In the genomic region with DNA sequence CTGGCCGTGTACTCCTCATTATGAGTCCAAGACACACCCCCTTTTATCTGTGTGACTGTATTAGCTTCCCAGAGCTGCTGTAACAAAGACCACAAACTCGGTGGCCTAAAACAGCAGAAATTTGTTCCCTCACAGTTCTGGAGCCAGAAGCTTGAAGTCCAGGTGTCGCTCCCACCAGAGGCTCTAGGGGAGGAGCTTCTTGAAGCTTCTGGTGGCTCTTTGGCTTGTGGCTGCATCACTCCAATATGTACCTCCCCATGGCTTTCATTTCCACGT, we compare ENCODE assay signal across 20 cellular contexts. TPM values are rescaled to one million over a fixed set of nuclear protein-coding genes. Genes with fewer than 3 reads are reported as not detected.
DNase-seq lines count a peak whose midpoint lies in the region; ATAC-seq and TF ChIP-seq lines count a peak whose summit lies in the region.
"Had no signal": no experiment of that assay in that cellular context is flagged by ENCODE, and none has a peak within 500 bp of the region (broad histone marks: within the 10 kb centered on the region; RNA-seq: fewer than 3 reads in every experiment).

No MANE protein-coding gene starts in this region.

- no peaks in the 10 kb centered on the region for H3K9me3 Mint-ChIP-seq in activated naive CD4-positive, alpha-beta T cell treated with anti-CD3 and anti-CD28 coated beads, Interleukin-2, amount 50 U/mL, for 24 hours
- H3K9me3 Mint-ChIP-seq in immature natural killer cell (peaks cover 0 to 1% (median 0%) of the 10 kb centered on the region in 6 donors), endodermal cell (no peaks in the 10 kb centered on the region)
- no peaks in the 10 kb centered on the region for H3K9me3 Mint-ChIP-seq in stimulated activated memory B cell treated with anti-CD40 and anti-IgM and Interleukin-4, amounts not matched to agents 10 μg/mL and 1 μg/mL and 100 μg/mL, for 72 hours

- H3K4me1 ChIP-seq in HEK293 (ENCODE audit: control insufficient read depth, insufficient read depth, low read length) (no peaks in the 10 kb centered on the region; the same call in 1 of the 2 replicates), endodermal cell (ENCODE audit: control insufficient read depth, insufficient read depth, low read length) (peaks cover 4% of the 10 kb centered on the region)

- no peak overlapping the region for H3K9ac ChIP-seq in endodermal cell (ENCODE audit: extremely low read depth, low read length, poor library complexity, severe bottlenecking)

- H3K27ac Mint-ChIP-seq in activated naive CD4-positive, alpha-beta T cell treated with anti-CD3 and anti-CD28 coated beads, Interleukin-2, amount 50 U/mL, for 24 hours, result peak overlapping the region; percentile 30
- H3K27ac Mint-ChIP-seq in immature natural killer cell, result peak overlapping the region in 1 of 6 donors; percentile 34
- peak overlapping the region; percentile 53 for H3K27ac Mint-ChIP-seq in stimulated activated memory B cell treated with anti-CD40 and anti-IgM and Interleukin-4, amounts not matched to agents 10 μg/mL and 1 μg/mL and 100 μg/mL, for 72 hours
- H3K27ac Mint-ChIP-seq in endodermal cell, result no peak overlapping the region

- TF ChIP-seq CTCF in HEK293 (tag by site-specific recombination; IDR thresholded peaks at IDR 0.05), result no peak
- no peak for TF ChIP-seq CTCF in endodermal cell (conservative IDR thresholded peaks at IDR 0.05)

- CTCF ChIA-PET in HEK293 (lab: Yijun Ruan, JAX), result interaction anchor here (0.6 to 1.5 kb wide), 4 partner anchors 9 to 1562 kb away, joined by 3 to 6 read pairs (median 4); no protein-coding TSS in a partner anchor

- peaks cover 37% of the 10 kb centered on the region for H3K4me1 Mint-ChIP-seq in activated naive CD4-positive, alpha-beta T cell treated with anti-CD3 and anti-CD28 coated beads, Interleukin-2, amount 50 U/mL, for 24 hours
- peaks cover 60 to 65% of the 10 kb centered on the region in 2 donors for H3K4me1 Mint-ChIP-seq in immature natural killer cell
- H3K4me1 Mint-ChIP-seq in stimulated activated memory B cell treated with anti-CD40 and anti-IgM and Interleukin-4, amounts not matched to agents 10 μg/mL and 1 μg/mL and 100 μg/mL, for 72 hours, result peaks cover 51% of the 10 kb centered on the region
- peaks cover 24% of the 10 kb centered on the region for H3K4me1 Mint-ChIP-seq in endodermal cell

- peaks cover 21% of the 10 kb centered on the region for H3K27me3 ChIP-seq in endodermal cell (ENCODE audit: control insufficient read depth, insufficient read depth, low read length, poor library complexity, severe bottlenecking)
- H3K27me3 ChIP-seq: SJCRH30 had no signal

- H3K36me3 Mint-ChIP-seq in activated naive CD4-positive, alpha-beta T cell treated with anti-CD3 and anti-CD28 coated beads, Interleukin-2, amount 50 U/mL, for 24 hours, result peaks cover 1% of the 10 kb centered on the region
- H3K36me3 Mint-ChIP-seq in immature natural killer cell (peaks cover 0 to 6% (median 4%) of the 10 kb centered on the region in 3 donors), endodermal cell (ENCODE audit: low read depth) (peaks cover 4% of the 10 kb centered on the region)
- peaks cover 8% of the 10 kb centered on the region for H3K36me3 Mint-ChIP-seq in stimulated activated memory B cell treated with anti-CD40 and anti-IgM and Interleukin-4, amounts not matched to agents 10 μg/mL and 1 μg/mL and 100 μg/mL, for 72 hours

- H3K4me3 ChIP-seq in HEK293 (ENCODE audit: low read depth, low read length) (no peak overlapping the region), endodermal cell (ENCODE audit: low read length) (no peak overlapping the region)
- H3K4me3 ChIP-seq: SJCRH30 had no signal

- ATAC-seq in stimulated activated memory B cell treated with anti-CD40 and anti-IgM and Interleukin-4, amounts not matched to agents 10 μg/mL and 1 μg/mL and 100 μg/mL, for 72 hours, result no peak
- no peak for ATAC-seq in HG03045 (IDR thresholded peaks at IDR 0.05; ENCODE audit: unreplicated experiment)
- ATAC-seq in stimulated activated naive CD8-positive, alpha-beta T cell treated with anti-CD3 and anti-CD28 coated beads, Interleukin-15, Interleukin-2, amounts not matched to agents 100 U/mL and 50 U/mL, for 24 hours, result no peak
- ATAC-seq: Panc1 had no signal

- no peak for DNase-seq in activated naive CD4-positive, alpha-beta T cell treated with Interleukin-2 at 50 U/mL for 16 hours
- DNase-seq in immature natural killer cell (no peak), endodermal cell (no peak)
- DNase-seq in stimulated activated naive CD8-positive, alpha-beta T cell treated with anti-CD3 and anti-CD28 coated beads, Interleukin-15, Interleukin-2, amounts not matched to agents 100 U/mL and 50 U/mL, for 24 hours, result no peak
- DNase-seq: 8988T, DND-41, MM.1S, NCI-H1092, NCI-H1436 treated with DMSO at 0.1 percent for 48 hours, NCI-H2029, NCI-H345, NCI-H524 treated with DMSO at 0.1 percent for 48 hours, SJCRH30 had no signal

- H3K27ac ChIP-seq in HEK293 (ENCODE audit: extremely low read depth, low read depth, low read length) (no peak overlapping the region), endodermal cell (ENCODE audit: low read depth, low read length) (no peak overlapping the region)
- H3K27ac ChIP-seq: HL-60, SJCRH30 had no signal

- POLR2A ChIA-PET in HEK293 (lab: Yijun Ruan, JAX), result no interaction called here

- 90 to 95% methylated on average over 4 of the region's 4 CpGs for WGBS in endodermal cell (ENCODE audit: insufficient coverage in 1 of 2, insufficient read length in 1 of 2), 2 experiments

- H3K36me3 ChIP-seq in HEK293 (ENCODE audit: control insufficient read depth in 2 of 2, insufficient read depth in 1 of 2, low read length in 2 of 2) (no peaks in the 10 kb centered on the region), endodermal cell (ENCODE audit: control insufficient read depth, insufficient read depth, low read length) (peaks cover 4% of the 10 kb centered on the region)

- H3K4me3 Mint-ChIP-seq in activated naive CD4-positive, alpha-beta T cell treated with anti-CD3 and anti-CD28 coated beads, Interleukin-2, amount 50 U/mL, for 24 hours, result peak overlapping the region; percentile 39
- peak overlapping the region in 4 of 5 donors; percentile 43 to 76 (median 50) for H3K4me3 Mint-ChIP-seq in immature natural killer cell
- H3K4me3 Mint-ChIP-seq in stimulated activated memory B cell treated with anti-CD40 and anti-IgM and Interleukin-4, amounts not matched to agents 10 μg/mL and 1 μg/mL and 100 μg/mL, for 72 hours, result no peak overlapping the region
- H3K4me3 Mint-ChIP-seq in endodermal cell, result no peak overlapping the region

- no peaks in the 10 kb centered on the region for H3K27me3 Mint-ChIP-seq in activated naive CD4-positive, alpha-beta T cell treated with anti-CD3 and anti-CD28 coated beads, Interleukin-2, amount 50 U/mL, for 24 hours
- peaks cover 0 to 15% (median 10%) of the 10 kb centered on the region in 3 donors for H3K27me3 Mint-ChIP-seq in immature natural killer cell (ENCODE audit: low read depth in 3 of 3)
- H3K27me3 Mint-ChIP-seq in stimulated activated memory B cell treated with anti-CD40 and anti-IgM and Interleukin-4, amounts not matched to agents 10 μg/mL and 1 μg/mL and 100 μg/mL, for 72 hours, result no peaks in the 10 kb centered on the region
- H3K27me3 Mint-ChIP-seq in endodermal cell (ENCODE audit: insufficient read depth), result peaks cover 24% of the 10 kb centered on the region

- no peaks in the 10 kb centered on the region for H3K9me3 ChIP-seq in HEK293 (ENCODE audit: control insufficient read depth, insufficient read depth, low read depth, low read length)
- no peaks in the 10 kb centered on the region for H3K9me3 ChIP-seq in endodermal cell (ENCODE audit: control insufficient read depth, low read length)
- H3K9me3 ChIP-seq: SJCRH30 had no signal

TF ChIP-seq in HEK293, 187 proteins besides CTCF, POLR2A, EP300 and RAD21:
- TF ChIP-seq KLF9 (tag by site-specific recombination; IDR thresholded peaks at IDR 0.05; ENCODE audit: low read depth) (0 out of 2 replicates have a peak, but pooled peaks have one; percentile 40), ZFP3 (tag by site-specific recombination; IDR thresholded peaks at IDR 0.05; ENCODE audit: low read depth) (no peak)

RNA-seq across cellular contexts. Expression of a gene that starts 3.0 kb away (rescaled TPM):
- 100 to 1,000 TPM; 102 to 168 (median 112) TPM for polyA plus RNA-seq in immature natural killer cell
- total RNA-seq in endodermal cell, result 10 to 100 TPM; 32.0 to 37.2 TPM
- 13.0 TPM for polyA plus RNA-seq in endodermal cell (2013, experiment 1 of 2)
- 12.3 TPM for polyA plus RNA-seq in endodermal cell (2013, experiment 2 of 2)

RNA-seq across cellular contexts. Expression of a gene that starts 47.4 kb away (rescaled TPM):
- 1 to 10 TPM in 1 of 3 donors, under 1 TPM in 1, not detected in 1; 0.60 to 2.0 TPM for polyA plus RNA-seq in immature natural killer cell
- total RNA-seq in endodermal cell, result 10 to 100 TPM; 45.2 to 51.3 TPM
- polyA plus RNA-seq in endodermal cell (2013, experiment 1 of 2), result 9.3 TPM
- 4.3 TPM for polyA plus RNA-seq in endodermal cell (2013, experiment 2 of 2)
- total RNA-seq: LHCN-M2 had no signal

Comparison
In these comparisons a context has a peak if more than half of its experiments do, and no peak if none do; other contexts are left out.
1. H3K4me3 Mint-ChIP-seq: peak in activated naive CD4-positive, alpha-beta T cell treated with anti-CD3 and anti-CD28 coated beads, Interleukin-2, amount 50 U/mL, for 24 hours (single experiment) and immature natural killer cell (4 of 5); none in stimulated activated memory B cell treated with anti-CD40 and anti-IgM and Interleukin-4, amounts not matched to agents 10 μg/mL and 1 μg/mL and 100 μg/mL, for 72 hours (single experiment) and endodermal cell (single experiment).